Comparison of ENCODE assay signal across 8 cellular contexts in the genomic region with DNA sequence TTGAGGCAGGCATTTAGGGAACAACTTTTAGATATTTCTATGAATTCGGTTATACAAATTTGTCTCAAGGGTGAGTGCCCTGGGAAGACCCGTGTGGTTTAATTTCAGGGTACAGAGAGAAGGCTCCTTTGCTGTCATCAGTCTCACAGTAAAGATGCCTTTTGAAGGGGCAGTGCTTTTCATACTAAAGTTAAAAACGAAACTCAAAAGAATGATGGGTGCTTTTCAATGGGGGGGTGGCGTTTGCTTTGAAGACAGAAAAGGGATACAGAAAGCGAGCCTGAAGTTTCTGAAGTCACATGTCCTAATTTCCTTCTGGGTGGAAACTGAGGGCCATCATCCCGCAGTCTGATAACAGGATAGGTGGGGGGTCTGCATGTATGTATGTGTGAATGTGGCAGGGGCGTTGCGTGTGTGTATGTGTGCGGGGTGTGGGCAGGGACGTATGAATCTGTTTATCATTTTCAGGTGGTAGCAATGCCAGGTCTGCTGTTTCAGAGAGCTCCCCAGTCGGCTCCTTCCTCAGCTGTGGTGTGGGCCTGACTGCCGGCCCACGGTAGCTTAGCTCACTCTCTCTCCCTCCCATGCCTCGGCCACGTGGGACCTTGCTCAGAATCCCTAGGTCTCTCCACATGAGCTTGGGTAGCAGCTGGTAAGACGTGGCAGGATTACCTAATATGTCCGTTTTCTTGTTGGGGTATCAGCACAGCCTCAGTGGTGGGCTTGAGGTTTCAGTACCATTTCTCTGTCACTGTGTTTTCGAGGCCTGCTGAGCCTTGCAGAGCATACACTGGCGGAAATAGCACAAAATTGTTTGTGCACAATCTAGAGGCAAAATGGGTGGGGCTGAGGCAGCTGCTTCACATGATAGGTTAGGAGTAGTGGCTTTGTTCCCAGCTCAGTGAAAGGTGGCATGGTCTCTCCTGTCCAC. TPM values are rescaled to one million over a fixed set of nuclear protein-coding genes. Genes with fewer than 3 reads are reported as not detected.
DNase-seq lines count a peak whose midpoint lies in the region; ATAC-seq lines count a peak whose summit lies in the region.

No MANE protein-coding gene starts in this region.

- H3K9me3 Mint-ChIP-seq in activated CD8-positive, alpha-beta T cell treated with anti-CD3 and anti-CD28 coated beads, Interleukin-2, amount 10 ng/mL, durations not matched to agents 7 days and 5 days (ENCODE audit: insufficient read depth) = no peaks in the 10 kb centered on the region

- H2AFZ ChIP-seq in mesenchymal stem cell (ENCODE audit: low read depth, low read length) = no peak overlapping the region

- H3K4me2 ChIP-seq in mesenchymal stem cell (ENCODE audit: low read length, poor library complexity, severe bottlenecking) = no peak overlapping the region

- H2BK12ac ChIP-seq in mesenchymal stem cell (ENCODE audit: low read length in 2 of 2) = peak overlapping the region; percentile 99 to 100

- peak overlapping the region; percentile 87 for H2BK120ac ChIP-seq in mesenchymal stem cell (ENCODE audit: low read depth, low read length)

- WGBS in mesenchymal stem cell = 95% methylated on average over 19 of the region's 19 CpGs

- H3K27me3 Mint-ChIP-seq in activated CD8-positive, alpha-beta T cell treated with anti-CD3 and anti-CD28 coated beads, Interleukin-2, amount 10 ng/mL, durations not matched to agents 7 days and 5 days (ENCODE audit: low read depth) = no peaks in the 10 kb centered on the region

- H3K4me1 Mint-ChIP-seq in activated CD8-positive, alpha-beta T cell treated with anti-CD3 and anti-CD28 coated beads, Interleukin-2, amount 10 ng/mL, durations not matched to agents 7 days and 5 days (ENCODE audit: low read depth) = peaks cover 91% of the 10 kb centered on the region

- H3K14ac ChIP-seq in mesenchymal stem cell (ENCODE audit: low read length in 2 of 2) = peak overlapping the region in 1 of 2 experiments; percentile 76

- H3K27me3 ChIP-seq in mesenchymal stem cell (ENCODE audit: control insufficient read depth in 1 of 2, insufficient read depth in 1 of 2, low read length in 2 of 2) = no peaks in the 10 kb centered on the region

- peak overlapping the region; percentile 60 for H2BK15ac ChIP-seq in mesenchymal stem cell (ENCODE audit: low read depth, poor library complexity, severe bottlenecking)

- H2AK5ac ChIP-seq in mesenchymal stem cell (ENCODE audit: low read length, severe bottlenecking) = no peak overlapping the region

- H3K27ac Mint-ChIP-seq in activated CD8-positive, alpha-beta T cell treated with anti-CD3 and anti-CD28 coated beads, Interleukin-2, amount 10 ng/mL, durations not matched to agents 7 days and 5 days = peak overlapping the region; percentile 97

- H3K4me1 ChIP-seq in mesenchymal stem cell (ENCODE audit: control insufficient read depth, insufficient read depth, low read depth, low read length) = no peaks in the 10 kb centered on the region

- H3K36me3 ChIP-seq in mesenchymal stem cell (ENCODE audit: control insufficient read depth in 1 of 2, insufficient read depth in 2 of 2, low read depth in 1 of 2, low read length in 2 of 2) = peaks cover 0 to 2% of the 10 kb centered on the region in 2 experiments

- H3K27ac ChIP-seq in mesenchymal stem cell (ENCODE audit: low read length, poor library complexity, severe bottlenecking) = no peak overlapping the region

- H3K4me3 ChIP-seq in mesenchymal stem cell (ENCODE audit: insufficient read depth in 1 of 2, low read depth in 1 of 2, low read length in 2 of 2) = no peak overlapping the region

- H3K18ac ChIP-seq in mesenchymal stem cell (ENCODE audit: low read depth in 1 of 2, low read length in 2 of 2) = peak overlapping the region; percentile 81 to 93

- H3K36me3 Mint-ChIP-seq in activated CD8-positive, alpha-beta T cell treated with anti-CD3 and anti-CD28 coated beads, Interleukin-2, amount 10 ng/mL, durations not matched to agents 7 days and 5 days (ENCODE audit: low read depth) = peaks cover 27% of the 10 kb centered on the region

- peak overlapping the region; percentile 83 for H3K4me3 Mint-ChIP-seq in activated CD8-positive, alpha-beta T cell treated with anti-CD3 and anti-CD28 coated beads, Interleukin-2, amount 10 ng/mL, durations not matched to agents 7 days and 5 days

- H3K9ac ChIP-seq in mesenchymal stem cell (ENCODE audit: low read length) = no peak overlapping the region

- no peaks in the 10 kb centered on the region for H3K9me3 ChIP-seq in mesenchymal stem cell (ENCODE audit: control insufficient read depth, low read length)

- peak overlapping the region in 1 of 2 experiments; percentile 70 for H3K23ac ChIP-seq in mesenchymal stem cell (ENCODE audit: low read length in 2 of 2)

- H2BK5ac ChIP-seq in mesenchymal stem cell (ENCODE audit: low read depth, low read length, poor library complexity, severe bottlenecking) = no peak overlapping the region

- POLR2A ChIA-PET in activated CD8-positive, alpha-beta T cell treated with anti-CD3 and anti-CD28 coated beads, Interleukin-2, amount 10 ng/mL, durations not matched to agents 7 days and 5 days (lab: Charles Lee) = interaction anchor here (0.6 to 3.2 kb wide), 17 partner anchors 8 to 141 kb away, joined by 3 to 28 read pairs (median 5); partner anchors contain the start of gene ARHGAP25

- H3K79me1 ChIP-seq in mesenchymal stem cell (replicated peaks; ENCODE audit: low read length, poor library complexity, severe bottlenecking) = no peaks in the 10 kb centered on the region

- peak overlapping the region; percentile 89 for H4K91ac ChIP-seq in mesenchymal stem cell (ENCODE audit: low read length)

- CTCF ChIA-PET in activated CD8-positive, alpha-beta T cell treated with anti-CD3 and anti-CD28 coated beads, Interleukin-2, amount 10 ng/mL, durations not matched to agents 7 days and 5 days (lab: Charles Lee) = interaction anchor here (0.8 to 16.9 kb wide), 17 partner anchors 10 to 304 kb away, joined by 3 to 448 read pairs (median 4); partner anchors contain the start of genes APLF and FBXO48

- H3K4ac ChIP-seq in mesenchymal stem cell (ENCODE audit: low read depth in 1 of 2, low read length in 2 of 2) = peak overlapping the region; percentile 82 to 93

- ATAC-seq in HG02642 (IDR thresholded peaks at IDR 0.05; ENCODE audit: poor library complexity, unreplicated experiment) (peak; percentile 40), HG02763 (IDR thresholded peaks at IDR 0.05; ENCODE audit: unreplicated experiment) (no peak), HG03196 (IDR thresholded peaks at IDR 0.05; ENCODE audit: unreplicated experiment) (no peak), HG02938 (IDR thresholded peaks at IDR 0.05; ENCODE audit: unreplicated experiment) (no peak)
- ATAC-seq in activated CD8-positive, alpha-beta T cell treated with anti-CD3 and anti-CD28 coated beads, Interleukin-2, amount 10 ng/mL, durations not matched to agents 7 days and 5 days = peak; percentile 48

- peak; percentile 84 for DNase-seq in DMS53 treated with DMSO at 0.1 percent for 48 hours (lab: John Stamatoyannopoulos, UW; ENCODE audit: unreplicated experiment)
- DNase-seq in activated CD8-positive, alpha-beta T cell treated with anti-CD3 and anti-CD28 coated beads, Interleukin-2, amount 10 ng/mL, durations not matched to agents 7 days and 5 days = peak; percentile 73
- DNase-seq in mesenchymal stem cell = no peak
- no peak for DNase-seq in AML-193 (lab: John Stamatoyannopoulos, UW)

- peak overlapping the region; percentile 90 for H4K8ac ChIP-seq in mesenchymal stem cell (ENCODE audit: low read length)

RNA-seq across cellular contexts. Expression of gene ARHGAP25, which starts 32.7 kb away (rescaled TPM):
- total RNA-seq in activated CD8-positive, alpha-beta T cell treated with anti-CD3 and anti-CD28 coated beads, Interleukin-2, amount 10 ng/mL, durations not matched to agents 7 days and 5 days = 10 to 100 TPM; 68.2 to 68.7 TPM
- polyA plus RNA-seq in mesenchymal stem cell (2013, experiment 1 of 2) = 0.62 TPM
- polyA plus RNA-seq in mesenchymal stem cell (2013, experiment 2 of 2) = 0.45 TPM

Comparison
In these comparisons a context has a peak if more than half of its experiments do, and no peak if none do; other contexts are left out.
1. DNase-seq: peak in DMS53 treated with DMSO at 0.1 percent for 48 hours (single experiment) and activated CD8-positive, alpha-beta T cell treated with anti-CD3 and anti-CD28 coated beads, Interleukin-2, amount 10 ng/mL, durations not matched to agents 7 days and 5 days (single experiment); none in mesenchymal stem cell (single experiment) and AML-193 (0 of 2).
2. ATAC-seq: peak in HG02642 (single experiment) and activated CD8-positive, alpha-beta T cell treated with anti-CD3 and anti-CD28 coated beads, Interleukin-2, amount 10 ng/mL, durations not matched to agents 7 days and 5 days (single experiment); none in HG02763 (single experiment), HG03196 (single experiment) and HG02938 (single experiment).